Comparison of ENCODE assay signal across 22 cellular contexts in the genomic region with DNA sequence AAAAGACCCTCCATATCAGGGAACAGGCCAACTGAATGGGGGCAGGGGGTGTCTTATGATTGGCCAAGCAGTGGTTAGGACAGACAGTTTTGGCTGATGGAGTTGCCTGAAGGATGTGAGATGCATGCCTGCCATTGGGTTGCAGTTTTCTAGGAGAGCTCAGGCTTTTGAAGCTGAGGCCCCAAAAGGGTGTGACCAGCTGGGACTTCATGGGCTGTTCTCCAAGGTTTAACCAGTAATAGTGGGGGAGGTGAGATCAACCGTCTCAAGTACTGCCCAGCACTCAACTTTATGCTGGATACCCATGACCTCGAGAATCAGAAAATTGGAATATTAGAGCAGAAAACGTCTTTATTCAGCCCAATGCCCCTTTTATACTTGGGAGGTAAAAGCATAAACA. TPM values are rescaled to one million over a fixed set of nuclear protein-coding genes. Genes with fewer than 3 reads are reported as not detected.
A peak's percentile ranks its signal among the peaks of the same experiment; 100 is the strongest.
DNase-seq lines count a peak whose midpoint lies in the region; ATAC-seq and TF ChIP-seq lines count a peak whose summit lies in the region.
"Had no signal": no experiment of that assay in that cellular context is flagged by ENCODE, and none has a peak within 500 bp of the region (broad histone marks: within the 10 kb centered on the region; RNA-seq: fewer than 3 reads in every experiment).

No MANE protein-coding gene starts in this region.

- ATAC-seq in HG03139 (IDR thresholded peaks at IDR 0.05; ENCODE audit: unreplicated experiment) = no peak

- H3K4me1 ChIP-seq in ectodermal cell (ENCODE audit: control insufficient read depth, insufficient read depth, low read length) (peaks cover 33% of the 10 kb centered on the region), muscle layer of duodenum (ENCODE audit: control insufficient read depth in 1 of 2, insufficient read depth in 2 of 2, low read length in 2 of 2) (peaks cover 44% of the 10 kb centered on the region in 2 donors), stomach smooth muscle (ENCODE audit: control insufficient read depth, insufficient read depth, low read length) (peaks cover 34% of the 10 kb centered on the region), vagina (peaks cover 26% of the 10 kb centered on the region)
- H3K4me1 ChIP-seq: HAP-1 had no signal

- DNase-seq in LoVo (ENCODE audit: low spot score) = peak; percentile 25
- no peak for DNase-seq in vagina (ENCODE audit: extremely low spot score in 2 of 2)
- DNase-seq in dedifferentiated amniotic fluid mesenchymal stem cell (ENCODE audit: extremely low spot score) = no peak
- DNase-seq in NCI-H510A treated with DMSO at 0.1 percent for 48 hours (lab: John Stamatoyannopoulos, UW) = no peak
- DNase-seq: activated CD4-positive, alpha-beta T cell treated with anti-CD3 and anti-CD28 coated beads, Interleukin-2, amount 10 ng/mL, durations not matched to agents 24 days and 14 days; activated gamma-delta T cell treated with Interleukin-2 at 50 U/mL for 16 hours; CD4-positive, alpha-beta memory T cell; DMS79 treated with DMSO at 0.1 percent for 48 hours; foreskin melanocyte; NCI-H187; NCI-H345; RPMI8226; stimulated activated CD4-positive, alpha-beta T cell treated with anti-CD3 and anti-CD28 coated beads, Interleukin-12 subunit alpha, Interleukin-12 subunit beta, amount 100 ng/mL, for 4 hours; thyroid gland had no signal

- H3K4me3 ChIP-seq in ectodermal cell (ENCODE audit: insufficient read depth, low read depth, low read length) (no peak overlapping the region), muscle layer of duodenum (ENCODE audit: low read depth in 1 of 2, low read length in 2 of 2) (peak overlapping the region in 1 of 2 donors; percentile 14), stomach smooth muscle (ENCODE audit: low read length in 2 of 2) (no peak overlapping the region), vagina (no peak overlapping the region)
- H3K4me3 ChIP-seq: HAP-1, thyroid gland had no signal

- no peak for TF ChIP-seq CTCF in vagina (IDR thresholded peaks at IDR 0.05)

- H3K36me3 ChIP-seq in ectodermal cell (ENCODE audit: control insufficient read depth, insufficient read depth, low read length) = peaks cover 50% of the 10 kb centered on the region
- H3K36me3 ChIP-seq in muscle layer of duodenum (ENCODE audit: control insufficient read depth in 1 of 2, insufficient read depth in 2 of 2, low read length in 2 of 2) = peaks cover 0 to 7% of the 10 kb centered on the region in 2 donors
- H3K36me3 ChIP-seq in stomach smooth muscle (ENCODE audit: control insufficient read depth in 2 of 2, insufficient read depth in 2 of 2, low read length in 2 of 2) = peaks cover 2 to 4% of the 10 kb centered on the region in 2 donors
- H3K36me3 ChIP-seq in vagina = peaks cover 0 to 6% of the 10 kb centered on the region in 2 donors

- no peaks in the 10 kb centered on the region for H3K27me3 ChIP-seq in ectodermal cell (ENCODE audit: control insufficient read depth, insufficient read depth, low read length, poor library complexity, severe bottlenecking)
- no peaks in the 10 kb centered on the region for H3K27me3 ChIP-seq in muscle layer of duodenum (ENCODE audit: low read depth, low read length)
- H3K27me3 ChIP-seq in stomach smooth muscle (ENCODE audit: control insufficient read depth in 1 of 2, insufficient read depth in 2 of 2, low read length in 2 of 2) = peaks cover 0 to 2% of the 10 kb centered on the region in 2 donors
- no peaks in the 10 kb centered on the region for H3K27me3 ChIP-seq in vagina
- H3K27me3 ChIP-seq: thyroid gland had no signal

- peak overlapping the region; percentile 83 for H3K27ac ChIP-seq in ectodermal cell (ENCODE audit: insufficient read depth, low read depth, low read length, poor library complexity, severe bottlenecking)
- H3K27ac ChIP-seq in muscle layer of duodenum (ENCODE audit: low read length) = peak overlapping the region; percentile 47
- H3K27ac ChIP-seq in stomach smooth muscle (ENCODE audit: low read length) = peak overlapping the region; percentile 11
- H3K27ac ChIP-seq in vagina = no peak overlapping the region
- H3K27ac ChIP-seq: thyroid gland had no signal

- 87 to 93% methylated on average over 3 of the region's 3 CpGs for WGBS in ectodermal cell, 2 experiments

- no peak for TF ChIP-seq POLR2A in vagina (IDR thresholded peaks at IDR 0.05)

- intact Hi-C loops in vagina (cut with DNase I) = no loop called here

- no peaks in the 10 kb centered on the region for H3K9me3 ChIP-seq in ectodermal cell (ENCODE audit: control insufficient read depth, low read length)
- H3K9me3 ChIP-seq in muscle layer of duodenum (ENCODE audit: control insufficient read depth in 1 of 2, low read length in 2 of 2) = no peaks in the 10 kb centered on the region
- H3K9me3 ChIP-seq in stomach smooth muscle (ENCODE audit: control insufficient read depth in 2 of 2, low read length in 2 of 2) = no peaks in the 10 kb centered on the region
- H3K9me3 ChIP-seq in vagina = no peaks in the 10 kb centered on the region
- H3K9me3 ChIP-seq: HAP-1, thyroid gland had no signal

- no peak overlapping the region for H3K9ac ChIP-seq in stomach smooth muscle (ENCODE audit: low read length in 2 of 2)

RNA-seq across cellular contexts. Expression of a gene that starts 13.5 kb away (rescaled TPM):
- polyA plus RNA-seq in ectodermal cell (2013, experiment 1 of 4) = 59.8 TPM
- 51.8 TPM for polyA plus RNA-seq in ectodermal cell (2013, experiment 2 of 4)
- polyA plus RNA-seq in ectodermal cell (2013, experiment 3 of 4) = 45.1 TPM
- 56.2 TPM for polyA plus RNA-seq in ectodermal cell (2013, experiment 4 of 4)
- 8.1 TPM for total RNA-seq in vagina

RNA-seq across cellular contexts. Expression of a gene that starts 27.3 kb away (rescaled TPM):
- polyA plus RNA-seq in ectodermal cell (2013, experiment 1 of 4) = not detected
- polyA plus RNA-seq in ectodermal cell (2013, experiment 2 of 4) = not detected
- polyA plus RNA-seq in ectodermal cell (2013, experiment 3 of 4) = not detected
- not detected for polyA plus RNA-seq in ectodermal cell (2013, experiment 4 of 4)
- 3.9 TPM for total RNA-seq in vagina
- total RNA-seq: activated CD4-positive, alpha-beta T cell treated with anti-CD3 and anti-CD28 coated beads, Interleukin-2, amount 10 ng/mL, durations not matched to agents 24 days and 14 days; kidney epithelial cell; pulmonary artery endothelial cell had no signal
- polyA plus RNA-seq: AG04450 had no signal

RNA-seq across cellular contexts. Expression of a gene that starts 42.8 kb away (rescaled TPM):
- polyA plus RNA-seq in ectodermal cell (2013, experiment 1 of 4) = 21.3 TPM
- polyA plus RNA-seq in ectodermal cell (2013, experiment 2 of 4) = 19.5 TPM
- 15.6 TPM for polyA plus RNA-seq in ectodermal cell (2013, experiment 3 of 4)
- 16.6 TPM for polyA plus RNA-seq in ectodermal cell (2013, experiment 4 of 4)
- 51.8 TPM for total RNA-seq in vagina
